ENCODE assay signal across 18 cellular contexts in the genomic region with DNA sequence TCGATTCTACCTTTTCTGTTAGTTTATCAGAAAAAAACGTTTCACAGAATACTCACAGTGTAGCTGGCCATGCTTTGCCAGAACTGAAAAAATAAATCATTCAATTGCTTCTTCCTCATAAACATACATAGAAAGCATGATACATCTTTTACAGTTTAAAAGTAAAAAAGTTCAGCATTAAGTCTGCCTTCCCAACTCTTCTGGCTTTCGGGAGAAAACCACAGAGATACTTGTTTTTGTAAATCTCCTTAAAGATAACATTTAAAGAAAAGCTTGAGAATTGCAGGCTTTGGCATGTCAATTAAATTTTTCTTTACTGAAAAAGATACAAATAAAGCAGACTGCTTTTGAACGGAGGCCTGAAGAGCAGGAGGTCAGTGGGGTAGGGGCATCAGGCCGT.
DNase-seq lines count a peak whose midpoint lies in the region; ATAC-seq and TF ChIP-seq lines count a peak whose summit lies in the region.
"Had no signal": no experiment of that assay in that cellular context is flagged by ENCODE, and none has a peak within 500 bp of the region (broad histone marks: within the 10 kb centered on the region; RNA-seq: fewer than 3 reads in every experiment).

No MANE protein-coding gene starts in this region.

- H3K4me1 ChIP-seq in SK-N-SH (ENCODE audit: control insufficient read depth in 1 of 2, insufficient read depth in 2 of 2, low read depth in 1 of 2, low read length in 1 of 2) (peaks cover 51 to 63% of the 10 kb centered on the region in 2 experiments), gastroesophageal sphincter (peaks cover 18 to 86% (median 46%) of the 10 kb centered on the region in 3 donors)

- H3K27ac ChIP-seq in SK-N-SH (ENCODE audit: low read depth in 2 of 2, low read length in 1 of 2): peak overlapping the region; percentile 52 to 99; a peak in 3 of 4 replicates
- peak overlapping the region; percentile 78 to 85 (median 81) for H3K27ac ChIP-seq in gastroesophageal sphincter
- H3K27ac ChIP-seq: 22Rv1 had no signal

- H3K4me2 ChIP-seq in SK-N-SH: no peak overlapping the region

- POLR2A ChIA-PET in SK-N-SH (lab: Yijun Ruan, JAX): interaction anchor here (1.0 kb wide), 1 partner anchor 119 kb away, joined by 3 read pairs; a partner anchor contains a TSS

- H3K36me3 Mint-ChIP-seq in progenitor cell of endocrine pancreas (ENCODE audit: insufficient read depth) (peaks cover 2% of the 10 kb centered on the region), type B pancreatic cell (peaks cover 15% of the 10 kb centered on the region)
- peaks cover 6% of the 10 kb centered on the region for H3K36me3 Mint-ChIP-seq in activated naive CD8-positive, alpha-beta T cell treated with anti-CD3 and anti-CD28 coated beads for 36 hours

- H4K20me1 ChIP-seq in SK-N-SH (ENCODE audit: insufficient read depth): 0 out of 2 replicates have a peak, but pooled peaks cover 4% of the 10 kb centered on the region

- H3K36me3 ChIP-seq in SK-N-SH (replicated peaks in 1 of 2; ENCODE audit: control insufficient read depth in 1 of 2, insufficient read depth in 2 of 2, low read length in 1 of 2) (peaks cover 44 to 56% of the 10 kb centered on the region in 2 experiments), gastroesophageal sphincter (peaks cover 0 to 14% of the 10 kb centered on the region in 2 donors)

- H3K4me1 Mint-ChIP-seq in progenitor cell of endocrine pancreas (ENCODE audit: low read depth): peaks cover 4% of the 10 kb centered on the region
- H3K4me1 Mint-ChIP-seq in type B pancreatic cell (ENCODE audit: unreplicated experiment): peaks cover 40% of the 10 kb centered on the region
- no peaks in the 10 kb centered on the region for H3K4me1 Mint-ChIP-seq in activated naive CD8-positive, alpha-beta T cell treated with anti-CD3 and anti-CD28 coated beads for 36 hours
- H3K4me1 Mint-ChIP-seq: activated naive CD8-positive, alpha-beta T cell treated with anti-CD3 and anti-CD28 coated beads, Interleukin-2, amount 10 ng/mL, durations not matched to agents 7 days and 5 days; activated T-helper 17 cell treated with anti-CD3 and anti-CD28 coated beads, Interleukin-2, amount 50 U/mL, for 72 hours; nephron progenitor cell had no signal

- 66% methylated on average over 5 of the region's 5 CpGs for WGBS in SK-N-SH (ENCODE audit: low lambda C conversion rate)
- 20 to 21% methylated on average over 5 of the region's 5 CpGs for WGBS in gastroesophageal sphincter (ENCODE audit: low coverage in 1 of 2), 2 donors

- peaks cover 56% of the 10 kb centered on the region for H3F3A ChIP-seq in SK-N-SH (replicated peaks; ENCODE audit: insufficient read depth)

- H2AFZ ChIP-seq in SK-N-SH (ENCODE audit: low read depth): no peak overlapping the region

- ATAC-seq in SK-N-SH treated with all-trans-retinoic acid at 6 μM for 48 hours (no peak), gastroesophageal sphincter (no peak), HG03045 (IDR thresholded peaks at IDR 0.05; ENCODE audit: unreplicated experiment) (no peak)
- ATAC-seq: activated T-helper 17 cell treated with anti-CD3 and anti-CD28 coated beads, Interleukin-2, amount 50 U/mL, for 72 hours had no signal

- no peak for TF ChIP-seq CTCF in SK-N-SH (IDR thresholded peaks at IDR 0.05)
- no peak for TF ChIP-seq CTCF in gastroesophageal sphincter (IDR thresholded peaks at IDR 0.05)
- no peak for TF ChIP-seq CTCF in progenitor cell of endocrine pancreas (IDR thresholded peaks at IDR 0.05; ENCODE audit: unreplicated experiment)
- TF ChIP-seq CTCF in type B pancreatic cell (conservative IDR thresholded peaks at IDR 0.05): no peak

- in situ Hi-C loops in G401 (cut with HindIII; ENCODE audit: low sequenced_read_pairs): no loop called here

- no peak for TF ChIP-seq EP300 in SK-N-SH (IDR thresholded peaks at IDR 0.05; ENCODE audit: borderline replicate concordance in 1 of 2, low read depth in 1 of 2, low read length in 1 of 2)
- no peak for TF ChIP-seq EP300 in gastroesophageal sphincter (IDR thresholded peaks at IDR 0.05)

- H3K4me3 Mint-ChIP-seq in progenitor cell of endocrine pancreas (ENCODE audit: low read depth) (no peak overlapping the region), type B pancreatic cell (no peak overlapping the region)
- no peak overlapping the region for H3K4me3 Mint-ChIP-seq in activated naive CD8-positive, alpha-beta T cell treated with anti-CD3 and anti-CD28 coated beads for 36 hours
- H3K4me3 Mint-ChIP-seq: activated naive CD8-positive, alpha-beta T cell treated with anti-CD3 and anti-CD28 coated beads, Interleukin-2, amount 10 ng/mL, durations not matched to agents 7 days and 5 days; activated T-helper 17 cell treated with anti-CD3 and anti-CD28 coated beads, Interleukin-2, amount 50 U/mL, for 72 hours; HFFc6; nephron progenitor cell; T-helper 1 cell treated with Interleukin-12 subunit alpha and Interleukin-12 subunit beta and Interleukin-4 antibody, amounts not matched to agents 30 μg/mL and 1 μg/mL, for 36 hours had no signal

- DNase-seq in SK-N-SH (no peak), progenitor cell of endocrine pancreas (ENCODE audit: low spot score, unreplicated experiment) (no peak), type B pancreatic cell (ENCODE audit: extremely low spot score, unreplicated experiment) (no peak), G401 (ENCODE audit: low spot score) (no peak)
- no peak for DNase-seq in activated naive CD8-positive, alpha-beta T cell treated with anti-CD3 and anti-CD28 coated beads for 36 hours
- DNase-seq: activated CD4-positive, alpha-beta T cell treated with anti-CD3 and anti-CD28 coated beads for 48 hours; activated naive CD8-positive, alpha-beta T cell treated with anti-CD3 and anti-CD28 coated beads, Interleukin-2, amount 10 ng/mL, durations not matched to agents 7 days and 5 days; foreskin melanocyte; HFFc6; NCI-H2171 treated with DMSO at 0.1 percent for 48 hours; nephron progenitor cell; stimulated activated CD4-positive, alpha-beta T cell treated with anti-CD3 and anti-CD28 coated beads, Interleukin-15, amount 100 ng/mL, for 24 hours had no signal

- no peak for TF ChIP-seq POLR2A in gastroesophageal sphincter (IDR thresholded peaks at IDR 0.05)

- no peaks in the 10 kb centered on the region for H3K9me2 ChIP-seq in SK-N-SH

- no peak overlapping the region for H3K9ac ChIP-seq in SK-N-SH

- CTCF ChIA-PET in SK-N-SH (lab: Yijun Ruan, JAX): interaction anchor here (0.7 to 7.9 kb wide), 10 partner anchors 10 to 202 kb away, joined by 3 to 133 read pairs (median 5); a partner anchor contains a TSS

- H3K9me3 Mint-ChIP-seq in progenitor cell of endocrine pancreas (ENCODE audit: low read depth): no peaks in the 10 kb centered on the region
- no peaks in the 10 kb centered on the region for H3K9me3 Mint-ChIP-seq in type B pancreatic cell
- H3K9me3 Mint-ChIP-seq in activated naive CD8-positive, alpha-beta T cell treated with anti-CD3 and anti-CD28 coated beads for 36 hours: no peaks in the 10 kb centered on the region
- H3K9me3 Mint-ChIP-seq: activated naive CD8-positive, alpha-beta T cell treated with anti-CD3 and anti-CD28 coated beads, Interleukin-2, amount 10 ng/mL, durations not matched to agents 7 days and 5 days; activated T-helper 17 cell treated with anti-CD3 and anti-CD28 coated beads, Interleukin-2, amount 50 U/mL, for 72 hours; HFFc6; nephron progenitor cell; T-helper 1 cell treated with Interleukin-12 subunit alpha and Interleukin-12 subunit beta and Interleukin-4 antibody, amounts not matched to agents 30 μg/mL and 1 μg/mL, for 36 hours had no signal

- no peak overlapping the region for H3K4me3 ChIP-seq in SK-N-SH (ENCODE audit: low read depth in 2 of 2, low read length in 1 of 2)
- peak overlapping the region in 1 of 2 donors; percentile 14 for H3K4me3 ChIP-seq in gastroesophageal sphincter

- H3K27me3 Mint-ChIP-seq in progenitor cell of endocrine pancreas: no peaks in the 10 kb centered on the region
- no peaks in the 10 kb centered on the region for H3K27me3 Mint-ChIP-seq in type B pancreatic cell
- H3K27me3 Mint-ChIP-seq in activated naive CD8-positive, alpha-beta T cell treated with anti-CD3 and anti-CD28 coated beads for 36 hours: no peaks in the 10 kb centered on the region
- H3K27me3 Mint-ChIP-seq: activated naive CD8-positive, alpha-beta T cell treated with anti-CD3 and anti-CD28 coated beads, Interleukin-2, amount 10 ng/mL, durations not matched to agents 7 days and 5 days; activated T-helper 17 cell treated with anti-CD3 and anti-CD28 coated beads, Interleukin-2, amount 50 U/mL, for 72 hours had no signal

- no peaks in the 10 kb centered on the region for H3K9me3 ChIP-seq in SK-N-SH
- H3K9me3 ChIP-seq in gastroesophageal sphincter: no peaks in the 10 kb centered on the region

- H3K27me3 ChIP-seq in SK-N-SH (ENCODE audit: insufficient read depth) (no peaks in the 10 kb centered on the region), gastroesophageal sphincter (no peaks in the 10 kb centered on the region)

- TF ChIP-seq RAD21 in SK-N-SH (IDR thresholded peaks at IDR 0.05; ENCODE audit: low read length): no peak

- peaks cover 45% of the 10 kb centered on the region for H3K79me2 ChIP-seq in SK-N-SH (ENCODE audit: insufficient read depth)

- H3K27ac Mint-ChIP-seq in progenitor cell of endocrine pancreas (peak overlapping the region; percentile 45), type B pancreatic cell (peak overlapping the region; percentile 6)
- no peak overlapping the region for H3K27ac Mint-ChIP-seq in activated naive CD8-positive, alpha-beta T cell treated with anti-CD3 and anti-CD28 coated beads for 36 hours
- H3K27ac Mint-ChIP-seq: activated naive CD8-positive, alpha-beta T cell treated with anti-CD3 and anti-CD28 coated beads, Interleukin-2, amount 10 ng/mL, durations not matched to agents 7 days and 5 days; activated T-helper 17 cell treated with anti-CD3 and anti-CD28 coated beads, Interleukin-2, amount 50 U/mL, for 72 hours; T-helper 1 cell treated with Interleukin-12 subunit alpha and Interleukin-12 subunit beta and Interleukin-4 antibody, amounts not matched to agents 30 μg/mL and 1 μg/mL, for 36 hours had no signal

TF ChIP-seq in SK-N-SH, 30 proteins besides CTCF, POLR2A, EP300 and RAD21 (continues in another document):
- no peak for TF ChIP-seq FOSL2 (IDR thresholded peaks at IDR 0.05; ENCODE audit: borderline replicate concordance, low read depth)
- no peak for TF ChIP-seq SMC3 (IDR thresholded peaks at IDR 0.05; ENCODE audit: low read depth, low read length)
- no peak for TF ChIP-seq FOXJ3 (CRISPR knock-in tag; IDR thresholded peaks at IDR 0.05)
- no peak for TF ChIP-seq SIN3A (IDR thresholded peaks at IDR 0.05; ENCODE audit: borderline replicate concordance, low read depth, low read length)
- no peak for TF ChIP-seq NRF1 (IDR thresholded peaks at IDR 0.05; ENCODE audit: low read depth, low read length)

TF ChIP-seq in SK-N-SH treated with all-trans-retinoic acid at 6 μM for 48 hours, 23 proteins besides CTCF, POLR2A, EP300 and RAD21 (continues in another document):
- TF ChIP-seq SNAI2 (CRISPR knock-in tag; IDR thresholded peaks at IDR 0.05) (no peak), ZFP30 (CRISPR knock-in tag; IDR thresholded peaks at IDR 0.05) (no peak), ZFP3 (CRISPR knock-in tag; IDR thresholded peaks at IDR 0.05) (no peak), GLIS3 (CRISPR knock-in tag; IDR thresholded peaks at IDR 0.05) (no peak), OSR1 (CRISPR knock-in tag; IDR thresholded peaks at IDR 0.05) (no peak), ZNF70 (CRISPR knock-in tag; IDR thresholded peaks at IDR 0.05) (no peak)
